In genomic region chr4:91113130-91113706, GRCh38 we compare ENCODE assay signal across 9 cellular contexts.
DNase-seq lines count a peak whose midpoint lies in the region; ATAC-seq, FAIRE-seq and TF ChIP-seq lines count a peak whose summit lies in the region.
"Had no signal": no experiment of that assay in that cellular context is flagged by ENCODE, and none has a peak within 500 bp of the region (broad histone marks: within the 10 kb centered on the region; RNA-seq: fewer than 3 reads in every experiment).

No MANE protein-coding gene starts in this region.

- no peaks in the 10 kb centered on the region for H3K4me1 ChIP-seq in KMS-11 (ENCODE audit: low read depth, poor library complexity, severe bottlenecking)
- H3K4me1 ChIP-seq: BLaER1 treated with 17β-estradiol and CSF1 and Interleukin-3, amounts not matched to agents 10 nM and 100 nM had no signal

- no peak for FAIRE-seq in bronchial epithelial cell (lab: Jason Lieb, UNC)

- H2AFZ ChIP-seq in KMS-11 (ENCODE audit: low read depth), result no peak overlapping the region

- ATAC-seq in esophagus mucosa (no peak), HG03354 (IDR thresholded peaks at IDR 0.05; ENCODE audit: poor library complexity, severe bottlenecking, unreplicated experiment) (no peak)

- no peaks in the 10 kb centered on the region for H3K79me2 ChIP-seq in KMS-11 (ENCODE audit: insufficient read depth, low read depth)

- H3K4me2 ChIP-seq in KMS-11, result no peak overlapping the region
- H3K4me2 ChIP-seq: BLaER1 treated with 17β-estradiol and CSF1 and Interleukin-3, amounts not matched to agents 10 nM and 100 nM had no signal

- no peaks in the 10 kb centered on the region for H4K20me1 ChIP-seq in KMS-11 (ENCODE audit: insufficient read depth)
- H4K20me1 ChIP-seq: BLaER1 treated with 17β-estradiol and CSF1 and Interleukin-3, amounts not matched to agents 10 nM and 100 nM had no signal

- no peaks in the 10 kb centered on the region for H3K36me3 ChIP-seq in KMS-11 (ENCODE audit: insufficient read depth)
- no peaks in the 10 kb centered on the region for H3K36me3 ChIP-seq in bronchial epithelial cell (ENCODE audit: control insufficient read depth, insufficient read depth, low read length)
- H3K36me3 ChIP-seq: BLaER1 treated with 17β-estradiol and CSF1 and Interleukin-3, amounts not matched to agents 10 nM and 100 nM had no signal

- DNase-seq in NCI-H2029 treated with DMSO at 0.1 percent for 48 hours (lab: John Stamatoyannopoulos, UW) (peak; percentile 20), NCI-H2029 (lab: John Stamatoyannopoulos, UW) (no peak), bronchial epithelial cell (ENCODE audit: low read depth) (peak; percentile 54), non-pigmented ciliary epithelial cell (ENCODE audit: low read depth) (peak; percentile 4), EL (no peak)

- H3K9ac ChIP-seq in KMS-11, result no peak overlapping the region
- H3K9ac ChIP-seq: BLaER1 treated with 17β-estradiol and CSF1 and Interleukin-3, amounts not matched to agents 10 nM and 100 nM had no signal

- peak; percentile 81 for TF ChIP-seq CTCF in KMS-11 (conservative IDR thresholded peaks at IDR 0.05; ENCODE audit: low read depth, low read length)
- peak; percentile 68 for TF ChIP-seq CTCF in bronchial epithelial cell (IDR thresholded peaks at IDR 0.05; ENCODE audit: insufficient read depth, low read length, severe bottlenecking)

- H3K27ac ChIP-seq in KMS-11, result no peak overlapping the region
- H3K27ac ChIP-seq: BLaER1 treated with 17β-estradiol and CSF1 and Interleukin-3, amounts not matched to agents 10 nM and 100 nM had no signal

- H3K27me3 ChIP-seq in KMS-11 (ENCODE audit: insufficient read depth, low read depth) (no peaks in the 10 kb centered on the region), bronchial epithelial cell (ENCODE audit: control insufficient read depth, insufficient read depth, low read length) (no peaks in the 10 kb centered on the region)
- H3K27me3 ChIP-seq: BLaER1 treated with 17β-estradiol and CSF1 and Interleukin-3, amounts not matched to agents 10 nM and 100 nM had no signal

- H3K4me3 ChIP-seq in KMS-11 (IDR thresholded peaks at IDR 0.05; ENCODE audit: insufficient read depth, low read depth, low read length) (no peak overlapping the region), bronchial epithelial cell (ENCODE audit: low read depth, low read length) (no peak overlapping the region)
- H3K4me3 ChIP-seq: BLaER1 treated with 17β-estradiol and CSF1 and Interleukin-3, amounts not matched to agents 10 nM and 100 nM had no signal

Comparison
In these comparisons a context has a peak if more than half of its experiments do, and no peak if none do; other contexts are left out.
1. DNase-seq: peak in NCI-H2029 treated with DMSO at 0.1 percent for 48 hours (single experiment), bronchial epithelial cell (single experiment) and non-pigmented ciliary epithelial cell (single experiment); none in NCI-H2029 (single experiment) and EL (single experiment).